Comparison of ENCODE assay signal across 14 cellular contexts in the genomic region with DNA sequence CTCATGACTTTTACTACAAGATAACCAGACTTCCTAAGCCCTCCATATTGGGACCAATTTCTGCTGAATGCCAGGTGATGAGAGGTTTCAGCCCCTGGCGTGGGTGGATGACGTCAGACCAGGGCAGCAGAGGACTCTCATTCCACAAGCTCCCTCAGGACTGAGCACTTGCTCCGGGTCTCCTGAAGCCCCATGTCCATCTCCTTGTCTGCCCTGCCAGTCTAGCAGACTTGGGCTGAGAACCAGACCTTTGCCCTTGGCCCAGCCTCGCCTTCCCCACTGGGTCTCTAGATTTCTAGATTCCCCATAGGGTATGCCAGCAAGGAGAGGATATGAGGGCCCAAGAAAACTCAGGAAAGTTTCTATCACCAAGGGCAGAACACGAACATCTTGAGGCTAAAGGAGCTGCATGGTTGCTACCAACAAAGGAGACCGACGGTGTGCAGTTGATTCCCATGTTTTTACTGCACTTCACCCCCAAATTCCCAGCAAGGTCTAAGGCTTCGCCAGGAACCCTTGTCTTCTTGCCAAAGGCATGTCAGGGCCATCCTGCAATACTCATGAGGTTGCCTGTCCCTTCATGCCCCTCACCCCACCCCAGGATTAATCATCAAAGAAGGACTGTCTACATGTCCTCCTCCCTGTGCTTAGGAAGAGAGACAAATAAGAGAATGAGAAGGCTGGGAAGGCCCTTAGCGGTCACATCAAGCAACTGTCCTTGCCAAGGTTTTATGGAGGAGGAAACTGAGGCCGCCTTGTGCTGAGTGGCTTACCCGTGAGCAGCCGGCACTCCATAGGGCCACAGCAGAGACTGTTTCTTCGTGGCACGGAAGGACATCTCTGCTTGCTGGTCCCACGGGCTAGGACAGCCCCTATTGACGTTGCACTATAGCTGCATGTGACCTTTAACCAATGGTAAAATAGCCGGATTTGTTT.
DNase-seq lines count a peak whose midpoint lies in the region; ATAC-seq, FAIRE-seq and TF ChIP-seq lines count a peak whose summit lies in the region.
"Had no signal": no experiment of that assay in that cellular context is flagged by ENCODE, and none has a peak within 500 bp of the region (broad histone marks: within the 10 kb centered on the region; RNA-seq: fewer than 3 reads in every experiment).

No MANE protein-coding gene starts in this region.

- H3K27ac Mint-ChIP-seq in stimulated activated naive B cell treated with anti-CD40 and anti-IgM and Interleukin-4, amounts not matched to agents 10 μg/mL and 1 μg/mL and 100 μg/mL, for 72 hours = peak overlapping the region; percentile 49

- no peak overlapping the region for H3K9ac ChIP-seq in mammary epithelial cell (ENCODE audit: insufficient read depth, low read length)
- H3K9ac ChIP-seq in keratinocyte (ENCODE audit: control insufficient read depth, extremely low read depth, insufficient read depth, low read length) = no peak overlapping the region
- H3K9ac ChIP-seq: SK-N-SH had no signal

- no peak for ATAC-seq in stimulated activated naive B cell treated with anti-CD40 and anti-IgM and Interleukin-4, amounts not matched to agents 10 μg/mL and 1 μg/mL and 100 μg/mL, for 72 hours (replicated peaks)
- ATAC-seq in GM21717 (IDR thresholded peaks at IDR 0.05; ENCODE audit: unreplicated experiment) = no peak
- ATAC-seq: PC-3 had no signal

- DNase-seq in Peyer's patch (peak in 2 of 3 donors; percentile 21 to 47), mammary epithelial cell (peak; percentile 36), keratinocyte (ENCODE audit: low read depth, low spot score) (peak; percentile 64), H54 (ENCODE audit: insufficient read length, low spot score) (no peak), GM19240 (ENCODE audit: insufficient read length, low spot score) (no peak)
- DNase-seq in stimulated activated naive B cell treated with anti-CD40 and anti-IgM and Interleukin-4, amounts not matched to agents 10 μg/mL and 1 μg/mL and 100 μg/mL, for 72 hours = no peak
- DNase-seq: DMS 273 treated with DMSO at 0.1 percent for 48 hours, H7, NCI-H1048, NCI-H1694, PC-3, Right ventricle myocardium superior, SK-N-SH had no signal

- peaks cover 5 to 7% of the 10 kb centered on the region in 2 donors for H3K27me3 Mint-ChIP-seq in stimulated activated naive B cell treated with anti-CD40 and anti-IgM and Interleukin-4, amounts not matched to agents 10 μg/mL and 1 μg/mL and 100 μg/mL, for 72 hours

- H3K79me2 ChIP-seq in mammary epithelial cell (ENCODE audit: insufficient read depth, low read length) = no peaks in the 10 kb centered on the region
- H3K79me2 ChIP-seq in keratinocyte (ENCODE audit: control insufficient read depth, insufficient read depth, low read length) = no peaks in the 10 kb centered on the region

- intact Hi-C loops in mammary epithelial cell (cut with micrococcal nuclease) = loop anchor here (5.0 kb wide), 2 partner anchors 154 to 439 kb away; a partner anchor contains a TSS

- H3K9me3 ChIP-seq in Peyer's patch (no peaks in the 10 kb centered on the region), mammary epithelial cell (replicated peaks; ENCODE audit: insufficient read depth, low read length) (no peaks in the 10 kb centered on the region), keratinocyte (ENCODE audit: control insufficient read depth, low read depth, low read length) (no peaks in the 10 kb centered on the region)
- H3K9me3 ChIP-seq: SK-N-SH had no signal

- BruUV-seq in mammary epithelial cell (replicated peaks; lab: Mats Ljungman, UMichigan) = no TSS peak

- TF ChIP-seq CTCF in Peyer's patch (IDR thresholded peaks at IDR 0.05) (no peak), mammary epithelial cell (conservative IDR thresholded peaks at IDR 0.05 in 1 of 2, IDR thresholded peaks at IDR 0.05 in 1 of 2; ENCODE audit: extremely low read depth in 1 of 2, insufficient read depth in 1 of 2, low read depth in 1 of 2, low read length in 2 of 2) (no peak), keratinocyte (optimal IDR thresholded peaks at IDR 0.05 in 1 of 3, IDR thresholded peaks at IDR 0.05 in 1 of 3, conservative IDR thresholded peaks at IDR 0.05 in 1 of 3; ENCODE audit: extremely low read depth in 1 of 3, insufficient read depth in 2 of 3, low read length in 3 of 3) (no peak)

- TF ChIP-seq POLR2A in Peyer's patch (IDR thresholded peaks at IDR 0.05) (no peak), H54 (IDR thresholded peaks at IDR 0.05; ENCODE audit: low read depth, low read length) (no peak)

- in situ Hi-C loops in mammary epithelial cell (cut with MboI; ENCODE audit: low sequenced_read_pairs in 2 of 2) = no loop called here

- no peaks in the 10 kb centered on the region for H3K9me3 Mint-ChIP-seq in stimulated activated naive B cell treated with anti-CD40 and anti-IgM and Interleukin-4, amounts not matched to agents 10 μg/mL and 1 μg/mL and 100 μg/mL, for 72 hours

- FAIRE-seq in keratinocyte (lab: Jason Lieb, UNC) (no peak), H54 (lab: Jason Lieb, UNC) (no peak)

- H3K4me2 ChIP-seq in mammary epithelial cell (ENCODE audit: insufficient read depth, low read depth, low read length) (peak overlapping the region; percentile 48), keratinocyte (ENCODE audit: control insufficient read depth, extremely low read depth, insufficient read depth, low read depth, low read length) (no peak overlapping the region)
- H3K4me2 ChIP-seq: SK-N-SH had no signal

- H3K4me1 ChIP-seq in Peyer's patch (peaks cover 0 to 7% (median 0%) of the 10 kb centered on the region in 4 donors), mammary epithelial cell (ENCODE audit: insufficient read depth, low read length) (peaks cover 22% of the 10 kb centered on the region), keratinocyte (ENCODE audit: control insufficient read depth, extremely low read depth, insufficient read depth, low read length) (peaks cover 9% of the 10 kb centered on the region)

- dilution Hi-C loops in mammary epithelial cell (cut with HindIII; ENCODE audit: low sequenced_read_pairs) = loop anchor here (5.0 kb wide), 2 partner anchors 56 to 101 kb away; no protein-coding TSS in a partner anchor
- dilution Hi-C loops in keratinocyte (cut with MboI; ENCODE audit: extremely low pct_ligation_motif_present, low sequenced_read_pairs) = no loop called here

- no peak overlapping the region for H3K27ac ChIP-seq in Peyer's patch
- H3K27ac ChIP-seq in mammary epithelial cell (ENCODE audit: insufficient read depth, low read depth, low read length) = peak overlapping the region; percentile 30
- no peak overlapping the region for H3K27ac ChIP-seq in keratinocyte (ENCODE audit: control insufficient read depth, insufficient read depth, low read length)

- peak overlapping the region; percentile 67 for H2AFZ ChIP-seq in mammary epithelial cell (ENCODE audit: low read depth, low read length)
- H2AFZ ChIP-seq in keratinocyte (ENCODE audit: control insufficient read depth, low read length) = no peak overlapping the region

- H4K20me1 ChIP-seq in mammary epithelial cell (ENCODE audit: insufficient read depth, low read length) = no peaks in the 10 kb centered on the region
- no peaks in the 10 kb centered on the region for H4K20me1 ChIP-seq in keratinocyte (ENCODE audit: control insufficient read depth, extremely low read depth, insufficient read depth, low read length)

- CTCF ChIA-PET in mammary epithelial cell (lab: Charles Lee; ENCODE audit: low non-redundant PET) = no interaction called here

- H3K36me3 ChIP-seq in Peyer's patch (no peaks in the 10 kb centered on the region), mammary epithelial cell (ENCODE audit: insufficient read depth, low read length) (no peaks in the 10 kb centered on the region), keratinocyte (ENCODE audit: control insufficient read depth in 2 of 2, extremely low read depth in 1 of 2, insufficient read depth in 2 of 2, low read length in 2 of 2) (no peaks in the 10 kb centered on the region)

- no peak overlapping the region for H3K4me3 ChIP-seq in Peyer's patch
- H3K4me3 ChIP-seq in mammary epithelial cell (replicated peaks in 1 of 3; ENCODE audit: insufficient read depth in 1 of 3, low read depth in 2 of 3, low read length in 3 of 3) = no peak overlapping the region
- H3K4me3 ChIP-seq in keratinocyte (ENCODE audit: control insufficient read depth in 2 of 3, extremely low read depth in 1 of 3, insufficient read depth in 2 of 3, low read depth in 1 of 3, low read length in 3 of 3) = no peak overlapping the region

- no peaks in the 10 kb centered on the region for H3K9me1 ChIP-seq in keratinocyte (ENCODE audit: control insufficient read depth, extremely low read depth, insufficient read depth, low read length)

- H3K4me3 Mint-ChIP-seq in stimulated activated naive B cell treated with anti-CD40 and anti-IgM and Interleukin-4, amounts not matched to agents 10 μg/mL and 1 μg/mL and 100 μg/mL, for 72 hours = no peak overlapping the region

- peaks cover 0 to 9% of the 10 kb centered on the region in 2 donors for H3K36me3 Mint-ChIP-seq in stimulated activated naive B cell treated with anti-CD40 and anti-IgM and Interleukin-4, amounts not matched to agents 10 μg/mL and 1 μg/mL and 100 μg/mL, for 72 hours

- 72% methylated on average over 17 of the region's 17 CpGs for WGBS in mammary epithelial cell (ENCODE audit: low coverage, missing lambda C conversion rate)

- H3K4me1 Mint-ChIP-seq in stimulated activated naive B cell treated with anti-CD40 and anti-IgM and Interleukin-4, amounts not matched to agents 10 μg/mL and 1 μg/mL and 100 μg/mL, for 72 hours = peaks cover 73 to 85% of the 10 kb centered on the region in 2 donors

- H3K27me3 ChIP-seq in Peyer's patch = no peaks in the 10 kb centered on the region
- no peaks in the 10 kb centered on the region for H3K27me3 ChIP-seq in mammary epithelial cell (ENCODE audit: insufficient read depth, low read length)
- H3K27me3 ChIP-seq in keratinocyte (ENCODE audit: control insufficient read depth, extremely low read depth, insufficient read depth, low read length) = no peaks in the 10 kb centered on the region

Comparison
In these comparisons a context has a peak if more than half of its experiments do, and no peak if none do; other contexts are left out.
1. DNase-seq: peak in Peyer's patch (2 of 3), mammary epithelial cell (single experiment) and keratinocyte (single experiment); none in stimulated activated naive B cell treated with anti-CD40 and anti-IgM and Interleukin-4, amounts not matched to agents 10 μg/mL and 1 μg/mL and 100 μg/mL, for 72 hours (single experiment), H54 (single experiment) and GM19240 (single experiment).